In genomic region chr5:114362197-114362976, GRCh38 we compare ENCODE assay signal across 8 cellular contexts. TPM values are rescaled to one million over a fixed set of nuclear protein-coding genes. Genes with fewer than 3 reads are reported as not detected.
DNase-seq lines count a peak whose midpoint lies in the region; ATAC-seq and TF ChIP-seq lines count a peak whose summit lies in the region.

No MANE protein-coding gene starts in this region.

- H3K27ac ChIP-seq in 22Rv1 = peak overlapping the region; percentile 83
- no peak overlapping the region for H3K27ac ChIP-seq in testis

- H3K9me3 ChIP-seq in testis = no peaks in the 10 kb centered on the region

- H3K27me3 ChIP-seq in testis = no peaks in the 10 kb centered on the region

- WGBS in testis, 2 donors = 0% methylated on average over 50 of the region's 87 CpGs; no CpG with 5 or more reads in 1 of the 2 donors

- peaks cover 14% of the 10 kb centered on the region for H3K4me1 ChIP-seq in testis

- DNase-seq in amniotic epithelial cell (ENCODE audit: low read depth) = peak; percentile 40
- peak; percentile 39 for DNase-seq in iris pigment epithelial cell (ENCODE audit: low read depth)
- peak; percentile 42 for DNase-seq in testis
- no peak for DNase-seq in Ammon's horn (ENCODE audit: low spot score)
- no peak for DNase-seq in activated gamma-delta T cell treated with Interleukin-2 at 50 U/mL for 16 hours

- peak overlapping the region; percentile 55 to 76 for H3K4me3 ChIP-seq in testis

- no peaks in the 10 kb centered on the region for H3K36me3 ChIP-seq in testis (ENCODE audit: low read depth, missing control alignments)

- ATAC-seq in GM18505 (IDR thresholded peaks at IDR 0.05; ENCODE audit: unreplicated experiment) (peak; percentile 29), HG03108 (IDR thresholded peaks at IDR 0.05; ENCODE audit: unreplicated experiment) (peak; percentile 15)

- TF ChIP-seq POLR2A in GM18505 (IDR thresholded peaks at IDR 0.05; ENCODE audit: borderline replicate concordance, extremely low read depth, insufficient read depth, insufficient read length) (no peak), testis (IDR thresholded peaks at IDR 0.05) (no peak)

- peak; percentile 31 for TF ChIP-seq CTCF in 22Rv1 (IDR thresholded peaks at IDR 0.05)
- TF ChIP-seq CTCF in testis (IDR thresholded peaks at IDR 0.05) = no peak

- intact Hi-C loops in testis (cut with DNase I; ENCODE audit: low total_unique reads) = no loop called here

RNA-seq across cellular contexts. Expression of gene KCNN2, which starts 0.5 kb away (rescaled TPM):
- 1 to 10 TPM; 7.3 to 9.7 TPM for total RNA-seq in testis
- polyA plus RNA-seq in testis (ENCODE audit: insufficient read depth, low read depth, low replicate concordance) = 2.7 TPM

Comparison
In these comparisons a context has a peak if more than half of its experiments do, and no peak if none do; other contexts are left out.
1. DNase-seq: peak in amniotic epithelial cell (single experiment), iris pigment epithelial cell (single experiment) and testis (single experiment); none in Ammon's horn (single experiment) and activated gamma-delta T cell treated with Interleukin-2 at 50 U/mL for 16 hours (single experiment).